ENCODE assay signal across 23 cellular contexts in genomic region chr7:49091519-49091918, GRCh38.
DNase-seq lines count a peak whose midpoint lies in the region; ATAC-seq, FAIRE-seq and TF ChIP-seq lines count a peak whose summit lies in the region.
"Had no signal": no experiment of that assay in that cellular context is flagged by ENCODE, and none has a peak within 500 bp of the region (broad histone marks: within the 10 kb centered on the region; RNA-seq: fewer than 3 reads in every experiment).

No MANE protein-coding gene starts in this region.

- H3K4me3 ChIP-seq in right atrium auricular region (no peak overlapping the region), bronchial epithelial cell (ENCODE audit: low read depth, low read length) (no peak overlapping the region)
- H3K4me3 ChIP-seq: A549 had no signal

- H3K36me3 ChIP-seq in right atrium auricular region: no peaks in the 10 kb centered on the region
- no peaks in the 10 kb centered on the region for H3K36me3 ChIP-seq in bronchial epithelial cell (ENCODE audit: control insufficient read depth, insufficient read depth, low read length)

- no peak for DNase-seq in Right ventricle myocardium superior
- DNase-seq in right atrium auricular region (ENCODE audit: low spot score): no peak
- peak; percentile 46 for DNase-seq in NOMO-1 treated with DMSO at 0.1 percent for 48 hours (lab: John Stamatoyannopoulos, UW; ENCODE audit: unreplicated experiment)
- peak; percentile 17 for DNase-seq in bronchial epithelial cell (ENCODE audit: low read depth)
- no peak for DNase-seq in NCI-H2171 treated with DMSO at 0.1 percent for 48 hours (lab: John Stamatoyannopoulos, UW)
- no peak for DNase-seq in NCI-H510A treated with DMSO at 0.1 percent for 48 hours (lab: John Stamatoyannopoulos, UW)
- DNase-seq: C1 segment of cervical spinal cord, DMS 273 treated with DMSO at 0.1 percent for 48 hours, KG1, NCI-H1105, NCI-H1694, NCI-H2107, NCI-H226, NCI-H526, SK-N-SH, T-helper 1 cell had no signal

- intact Hi-C loops in Right ventricle myocardium superior (cut with DNase I): no loop called here

- no peaks in the 10 kb centered on the region for H3K27me3 ChIP-seq in right atrium auricular region
- no peaks in the 10 kb centered on the region for H3K27me3 ChIP-seq in bronchial epithelial cell (ENCODE audit: control insufficient read depth, insufficient read depth, low read length)

- H3K4me1 ChIP-seq in right atrium auricular region: no peaks in the 10 kb centered on the region
- H3K4me1 ChIP-seq: A549 had no signal

- peak; percentile 38 for ATAC-seq in Right ventricle myocardium superior (ENCODE audit: poor library complexity)
- no peak for ATAC-seq in HG02759 (IDR thresholded peaks at IDR 0.05; ENCODE audit: unreplicated experiment)
- no peak for ATAC-seq in GM21526 (IDR thresholded peaks at IDR 0.05; ENCODE audit: low FRiP score, unreplicated experiment)
- ATAC-seq: A549, HepG2, Panc1, Right ventricle myocardium inferior had no signal

- H3K27ac ChIP-seq in right atrium auricular region: no peak overlapping the region
- H3K27ac ChIP-seq: A549 had no signal

- H3K9me3 ChIP-seq in right atrium auricular region: no peaks in the 10 kb centered on the region
- H3K9me3 ChIP-seq: A549, SK-N-SH had no signal

- no peak for FAIRE-seq in bronchial epithelial cell (lab: Jason Lieb, UNC)
- FAIRE-seq: A549, GM19239, HepG2 had no signal

- TF ChIP-seq CTCF in right atrium auricular region (IDR thresholded peaks at IDR 0.05) (no peak), bronchial epithelial cell (IDR thresholded peaks at IDR 0.05; ENCODE audit: insufficient read depth, low read length, severe bottlenecking) (no peak)

Comparison
In these comparisons a context has a peak if more than half of its experiments do, and no peak if none do; other contexts are left out.
1. DNase-seq: peak in NOMO-1 treated with DMSO at 0.1 percent for 48 hours (single experiment) and bronchial epithelial cell (single experiment); none in Right ventricle myocardium superior (single experiment), right atrium auricular region (single experiment), NCI-H2171 treated with DMSO at 0.1 percent for 48 hours (single experiment) and NCI-H510A treated with DMSO at 0.1 percent for 48 hours (single experiment).